In the genomic region with DNA sequence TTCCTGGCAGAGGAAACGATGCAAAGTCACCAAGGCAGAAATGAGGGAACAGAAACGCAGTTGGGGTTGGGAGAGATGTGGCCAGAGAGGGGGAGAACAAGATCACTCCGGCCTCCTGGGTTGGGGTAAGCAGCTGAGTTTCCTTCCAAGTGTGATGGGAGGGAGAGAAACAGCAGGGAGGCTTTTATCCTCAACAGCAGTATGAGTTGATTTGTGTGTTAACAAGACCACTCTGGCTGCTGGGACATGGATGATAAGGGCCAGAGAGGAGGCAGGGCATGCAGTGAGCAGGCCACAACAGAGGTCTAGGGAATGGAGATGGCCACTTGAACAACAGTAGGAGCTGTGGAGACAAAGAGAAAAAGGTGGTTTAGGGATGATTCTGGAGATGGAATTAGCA, we compare ENCODE assay signal across 18 cellular contexts.
"Had no signal": no experiment of that assay in that cellular context is flagged by ENCODE, and none has a peak within 500 bp of the region (broad histone marks: within the 10 kb centered on the region; RNA-seq: fewer than 3 reads in every experiment).

No MANE protein-coding gene starts in this region.

- H3K9ac ChIP-seq: neural progenitor cell had no signal

- H3K4me1 ChIP-seq: foreskin keratinocyte, left ventricle myocardium inferior, lower lobe of right lung, pancreas, transverse colon had no signal

- ATAC-seq: foreskin keratinocyte, left cardiac atrium, lower lobe of right lung, pancreas, right cardiac atrium had no signal

- H3K4me2 ChIP-seq: hepatocyte, neural progenitor cell had no signal

- H3K36me3 ChIP-seq: left ventricle myocardium inferior, lower lobe of right lung, neural progenitor cell, pancreas, stomach, thoracic aorta, transverse colon had no signal

- H3K9me3 ChIP-seq: lower lobe of right lung, pancreas, thoracic aorta, transverse colon had no signal

- H3K27ac ChIP-seq: foreskin keratinocyte, hepatocyte, left ventricle myocardium inferior, lower lobe of right lung, neural progenitor cell, pancreas, stomach, thoracic aorta, transverse colon had no signal

- H2AFZ ChIP-seq: hepatocyte, neural progenitor cell had no signal

- H3K4me3 ChIP-seq: hepatocyte, left ventricle myocardium inferior, lower lobe of right lung, neural progenitor cell, pancreas, stomach, thoracic aorta, transverse colon had no signal

- H3K27me3 ChIP-seq: hepatocyte, neural progenitor cell, pancreas had no signal

- DNase-seq: foreskin keratinocyte; kidney; left cardiac atrium; left ventricle myocardium inferior; lower lobe of right lung; midbrain; occipital lobe; pancreas; right cardiac atrium; small intestine; stimulated activated CD4-positive, alpha-beta T cell treated with anti-CD3 and anti-CD28 coated beads, Interleukin-12 subunit alpha, Interleukin-12 subunit beta, amount 100 ng/mL, for 4 hours; stimulated activated naive CD4-positive, alpha-beta T cell; stomach; substantia nigra; transverse colon had no signal
